Comparison of ENCODE assay signal across 15 cellular contexts in genomic region chr7:45052011-45052410, GRCh38. TPM values are rescaled to one million over a fixed set of nuclear protein-coding genes. Genes with fewer than 3 reads are reported as not detected.
A peak's percentile ranks its signal among the peaks of the same experiment; 100 is the strongest.
DNase-seq lines count a peak whose midpoint lies in the region; ATAC-seq and TF ChIP-seq lines count a peak whose summit lies in the region.
"Had no signal": no experiment of that assay in that cellular context is flagged by ENCODE, and none has a peak within 500 bp of the region (broad histone marks: within the 10 kb centered on the region; RNA-seq: fewer than 3 reads in every experiment).

No MANE protein-coding gene starts in this region.

- CTCF ChIA-PET in T-cell (lab: Charles Lee): no interaction called here

- intact Hi-C loops in activated T-helper 1 cell treated with anti-CD3 and anti-CD28 coated beads, Interleukin-12 subunit alpha, Interleukin-12 subunit beta, Interleukin-2, Interleukin-4 antibody, amounts not matched to agents 30 ng/mL and 10 ng/mL and 1 ng/mL, durations not matched to agents 14 hours and 24 hours and 36 hours (cut with micrococcal nuclease): no loop called here

- peaks cover 28% of the 10 kb centered on the region for H3K36me3 Mint-ChIP-seq in activated T-cell treated with anti-CD3 and anti-CD28 coated beads, Interleukin-2, amount 50 U/mL, for 4 hours (ENCODE audit: insufficient read depth)
- peaks cover 44% of the 10 kb centered on the region for H3K36me3 Mint-ChIP-seq in activated T-helper 1 cell treated with anti-CD3 and anti-CD28 coated beads, Interleukin-12 subunit alpha, Interleukin-12 subunit beta, Interleukin-2, Interleukin-4 antibody, amounts not matched to agents 30 ng/mL and 10 ng/mL and 1 ng/mL, durations not matched to agents 14 hours and 24 hours and 36 hours (ENCODE audit: low read depth)
- H3K36me3 Mint-ChIP-seq in progenitor cell of endocrine pancreas (ENCODE audit: insufficient read depth) (peaks cover 20% of the 10 kb centered on the region), T-cell (peaks cover 58% of the 10 kb centered on the region)

- no peaks in the 10 kb centered on the region for H3K27me3 Mint-ChIP-seq in activated T-cell treated with anti-CD3 and anti-CD28 coated beads, Interleukin-2, amount 50 U/mL, for 4 hours (ENCODE audit: low read depth)
- no peaks in the 10 kb centered on the region for H3K27me3 Mint-ChIP-seq in activated T-helper 1 cell treated with anti-CD3 and anti-CD28 coated beads, Interleukin-12 subunit alpha, Interleukin-12 subunit beta, Interleukin-2, Interleukin-4 antibody, amounts not matched to agents 30 ng/mL and 10 ng/mL and 1 ng/mL, durations not matched to agents 14 hours and 24 hours and 36 hours (ENCODE audit: insufficient read depth)
- H3K27me3 Mint-ChIP-seq in progenitor cell of endocrine pancreas (no peaks in the 10 kb centered on the region), T-cell (no peaks in the 10 kb centered on the region)

- peak overlapping the region; percentile 48 for H3K27ac Mint-ChIP-seq in activated T-helper 1 cell treated with anti-CD3 and anti-CD28 coated beads, Interleukin-12 subunit alpha, Interleukin-12 subunit beta, Interleukin-2, Interleukin-4 antibody, amounts not matched to agents 30 ng/mL and 10 ng/mL and 1 ng/mL, durations not matched to agents 14 hours and 24 hours and 36 hours
- H3K27ac Mint-ChIP-seq in progenitor cell of endocrine pancreas (peak overlapping the region; percentile 38), T-cell (peak overlapping the region in 1 of 2 donors; percentile 25)

- ATAC-seq in activated T-cell treated with anti-CD3 and anti-CD28 coated beads, Interleukin-2, amount 50 U/mL, for 4 hours: no peak
- ATAC-seq in T-cell (replicated peaks in 1 of 4) (no peak), GM19324 (IDR thresholded peaks at IDR 0.05; ENCODE audit: low FRiP score, unreplicated experiment) (no peak)
- ATAC-seq: body of pancreas, Panc1 had no signal

- no peaks in the 10 kb centered on the region for H3K9me3 Mint-ChIP-seq in activated T-cell treated with anti-CD3 and anti-CD28 coated beads, Interleukin-2, amount 50 U/mL, for 4 hours
- H3K9me3 Mint-ChIP-seq in activated T-helper 1 cell treated with anti-CD3 and anti-CD28 coated beads, Interleukin-12 subunit alpha, Interleukin-12 subunit beta, Interleukin-2, Interleukin-4 antibody, amounts not matched to agents 30 ng/mL and 10 ng/mL and 1 ng/mL, durations not matched to agents 14 hours and 24 hours and 36 hours: no peaks in the 10 kb centered on the region
- H3K9me3 Mint-ChIP-seq in progenitor cell of endocrine pancreas (ENCODE audit: low read depth): peaks cover 7% of the 10 kb centered on the region
- H3K9me3 Mint-ChIP-seq in T-cell: no peaks in the 10 kb centered on the region

- TF ChIP-seq CTCF in progenitor cell of endocrine pancreas (IDR thresholded peaks at IDR 0.05; ENCODE audit: unreplicated experiment): no peak

- no peak overlapping the region for H3K4me3 Mint-ChIP-seq in activated T-cell treated with anti-CD3 and anti-CD28 coated beads, Interleukin-2, amount 50 U/mL, for 4 hours
- no peak overlapping the region for H3K4me3 Mint-ChIP-seq in activated T-helper 1 cell treated with anti-CD3 and anti-CD28 coated beads, Interleukin-12 subunit alpha, Interleukin-12 subunit beta, Interleukin-2, Interleukin-4 antibody, amounts not matched to agents 30 ng/mL and 10 ng/mL and 1 ng/mL, durations not matched to agents 14 hours and 24 hours and 36 hours
- H3K4me3 Mint-ChIP-seq in progenitor cell of endocrine pancreas (ENCODE audit: low read depth) (no peak overlapping the region), T-cell (no peak overlapping the region)

- peaks cover 56% of the 10 kb centered on the region for H3K4me1 Mint-ChIP-seq in activated T-cell treated with anti-CD3 and anti-CD28 coated beads, Interleukin-2, amount 50 U/mL, for 4 hours (ENCODE audit: low read depth)
- peaks cover 43% of the 10 kb centered on the region for H3K4me1 Mint-ChIP-seq in activated T-helper 1 cell treated with anti-CD3 and anti-CD28 coated beads, Interleukin-12 subunit alpha, Interleukin-12 subunit beta, Interleukin-2, Interleukin-4 antibody, amounts not matched to agents 30 ng/mL and 10 ng/mL and 1 ng/mL, durations not matched to agents 14 hours and 24 hours and 36 hours (ENCODE audit: low read depth)
- H3K4me1 Mint-ChIP-seq in progenitor cell of endocrine pancreas (ENCODE audit: low read depth) (no peaks in the 10 kb centered on the region), T-cell (peaks cover 69 to 86% (median 81%) of the 10 kb centered on the region in 3 donors)

- peak; percentile 8 for DNase-seq in activated T-cell treated with anti-CD3 and anti-CD28 coated beads, Interleukin-2, amount 50 U/mL, for 1 hour
- DNase-seq in activated T-cell treated with anti-CD3 and anti-CD28 coated beads, Interleukin-2, amount 50 U/mL, for 4 hours: no peak
- peak; percentile 89 for DNase-seq in DMS 273 treated with DMSO at 0.1 percent for 48 hours (lab: John Stamatoyannopoulos, UW)
- DNase-seq in activated T-helper 1 cell treated with anti-CD3 and anti-CD28 coated beads, Interleukin-12 subunit alpha, Interleukin-12 subunit beta, Interleukin-2, Interleukin-4 antibody, amounts not matched to agents 30 ng/mL and 10 ng/mL and 1 ng/mL, durations not matched to agents 14 hours and 24 hours and 36 hours (ENCODE audit: low spot score): no peak
- no peak for DNase-seq in progenitor cell of endocrine pancreas (ENCODE audit: low spot score, unreplicated experiment)
- DNase-seq in T-cell: no peak
- DNase-seq in hippocampal formation (lab: John Stamatoyannopoulos, UW): no peak
- DNase-seq: activated effector memory CD4-positive, alpha-beta T cell treated with anti-CD3 and anti-CD28 coated beads, Interleukin-2, amount 50 U/mL, for 16 hours; body of pancreas; cortex of kidney; DMS153; NCI-H1436; NCI-H526 treated with DMSO at 0.1 percent for 48 hours had no signal

- POLR2A ChIA-PET in T-cell (lab: Charles Lee): no interaction called here

RNA-seq across cellular contexts. Expression of gene NACAD, which starts 36.8 kb away (rescaled TPM):
- under 1 TPM; 0.14 to 0.66 (median 0.37) TPM for total RNA-seq in activated T-cell treated with anti-CD3 and anti-CD28 coated beads, Interleukin-2, amount 50 U/mL, for 4 hours
- 0.05 TPM in 1 of 2 replicates, not detected in the other for total RNA-seq in activated T-helper 1 cell treated with anti-CD3 and anti-CD28 coated beads, Interleukin-12 subunit alpha, Interleukin-12 subunit beta, Interleukin-2, Interleukin-4 antibody, amounts not matched to agents 30 ng/mL and 10 ng/mL and 1 ng/mL, durations not matched to agents 14 hours and 24 hours and 36 hours
- total RNA-seq in progenitor cell of endocrine pancreas (10.1 and 11.7 TPM in 2 replicates), T-cell (1 to 10 TPM in 1 of 5 donors, under 1 TPM in 4; 0.10 to 1.6 (median 0.20) TPM)

RNA-seq across cellular contexts. Expression of gene CCM2, which starts 52.0 kb away (rescaled TPM):
- 10 to 100 TPM; 35.9 to 38.2 (median 36.6) TPM for total RNA-seq in activated T-cell treated with anti-CD3 and anti-CD28 coated beads, Interleukin-2, amount 50 U/mL, for 4 hours
- total RNA-seq in activated T-helper 1 cell treated with anti-CD3 and anti-CD28 coated beads, Interleukin-12 subunit alpha, Interleukin-12 subunit beta, Interleukin-2, Interleukin-4 antibody, amounts not matched to agents 30 ng/mL and 10 ng/mL and 1 ng/mL, durations not matched to agents 14 hours and 24 hours and 36 hours: 59.2 and 65.5 TPM in 2 replicates
- total RNA-seq in progenitor cell of endocrine pancreas (42.2 and 43.0 TPM in 2 replicates), T-cell (100 to 1,000 TPM in 4 of 5 donors, 10 to 100 TPM in 1; 88.6 to 190 (median 167) TPM)

RNA-seq across cellular contexts. Expression of gene TBRG4, which starts 59.5 kb away (rescaled TPM):
- 100 to 1,000 TPM; 206 to 236 (median 233) TPM for total RNA-seq in activated T-cell treated with anti-CD3 and anti-CD28 coated beads, Interleukin-2, amount 50 U/mL, for 4 hours
- total RNA-seq in activated T-helper 1 cell treated with anti-CD3 and anti-CD28 coated beads, Interleukin-12 subunit alpha, Interleukin-12 subunit beta, Interleukin-2, Interleukin-4 antibody, amounts not matched to agents 30 ng/mL and 10 ng/mL and 1 ng/mL, durations not matched to agents 14 hours and 24 hours and 36 hours: 176 and 195 TPM in 2 replicates
- 73.0 and 73.1 TPM in 2 replicates for total RNA-seq in progenitor cell of endocrine pancreas
- 100 to 1,000 TPM in 4 of 5 donors, 10 to 100 TPM in 1; 94.3 to 142 (median 122) TPM for total RNA-seq in T-cell

Comparison
In these comparisons a context has a peak if more than half of its experiments do, and no peak if none do; other contexts are left out.
1. DNase-seq: peak in activated T-cell treated with anti-CD3 and anti-CD28 coated beads, Interleukin-2, amount 50 U/mL, for 1 hour (single experiment) and DMS 273 treated with DMSO at 0.1 percent for 48 hours (single experiment); none in activated T-cell treated with anti-CD3 and anti-CD28 coated beads, Interleukin-2, amount 50 U/mL, for 4 hours (single experiment), activated T-helper 1 cell treated with anti-CD3 and anti-CD28 coated beads, Interleukin-12 subunit alpha, Interleukin-12 subunit beta, Interleukin-2, Interleukin-4 antibody, amounts not matched to agents 30 ng/mL and 10 ng/mL and 1 ng/mL, durations not matched to agents 14 hours and 24 hours and 36 hours (single experiment), progenitor cell of endocrine pancreas (single experiment), T-cell (0 of 34) and hippocampal formation (0 of 2).